In the genomic region with DNA sequence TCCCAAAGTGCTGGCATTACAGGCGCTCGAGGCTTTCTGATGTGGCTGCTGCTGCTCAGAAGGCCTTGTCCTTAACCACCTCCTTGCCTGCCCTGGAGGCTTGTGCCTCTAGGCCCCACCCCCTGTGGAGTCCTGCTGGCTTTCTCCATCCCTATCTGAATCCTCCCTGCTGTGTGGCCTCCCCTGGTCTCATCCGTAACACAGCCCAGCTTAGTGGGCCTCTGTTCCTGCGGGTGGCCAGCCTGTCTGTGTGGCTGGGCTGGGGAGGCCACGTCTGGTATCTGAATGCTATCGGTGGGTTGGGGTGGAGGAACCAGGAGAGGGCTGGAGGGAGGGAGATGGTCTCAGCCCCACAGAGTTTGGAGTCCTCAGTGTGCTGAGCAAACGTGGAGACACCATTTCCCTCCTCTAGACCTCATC, we compare ENCODE assay signal across 11 cellular contexts. TPM values are rescaled to one million over a fixed set of nuclear protein-coding genes. Genes with fewer than 3 reads are reported as not detected.
DNase-seq lines count a peak whose midpoint lies in the region; TF ChIP-seq lines count a peak whose summit lies in the region.
"Had no signal": no experiment of that assay in that cellular context is flagged by ENCODE, and none has a peak within 500 bp of the region (broad histone marks: within the 10 kb centered on the region; RNA-seq: fewer than 3 reads in every experiment).

No MANE protein-coding gene starts in this region.

- peak overlapping the region; percentile 92 for H3K23ac ChIP-seq in neuronal stem cell (ENCODE audit: low read depth, low read length, poor library complexity)

- H3K36me3 ChIP-seq in HUES48 (ENCODE audit: control insufficient read depth, insufficient read depth, low read length) (peaks cover 39% of the 10 kb centered on the region), neuronal stem cell (replicated peaks in 1 of 2; ENCODE audit: control insufficient read depth in 2 of 2, insufficient read depth in 2 of 2, low read length in 2 of 2) (peaks cover 44 to 57% of the 10 kb centered on the region in 2 donors)

- H3K27me3 ChIP-seq in HUES48 (ENCODE audit: control insufficient read depth, insufficient read depth, low read length): no peaks in the 10 kb centered on the region
- no peaks in the 10 kb centered on the region for H3K27me3 ChIP-seq in neuronal stem cell (ENCODE audit: control insufficient read depth in 3 of 3, insufficient read depth in 3 of 3, low read depth in 1 of 3, low read length in 3 of 3)
- H3K27me3 ChIP-seq: heart left ventricle had no signal

- TF ChIP-seq CTCF in nephron progenitor cell (IDR thresholded peaks at IDR 0.05): no peak

- no peak overlapping the region for H2BK5ac ChIP-seq in neuronal stem cell (ENCODE audit: low read length)

- no CpG with 5 or more reads among the region's 7 CpGs for WGBS in neuronal stem cell (ENCODE audit: extremely low coverage in 2 of 2, insufficient read length in 2 of 2, insufficient replicate concordance in 1 of 2), 2 donors

- peaks cover 34% of the 10 kb centered on the region for H3K4me1 Mint-ChIP-seq in activated naive CD4-positive, alpha-beta T cell treated with anti-CD3 and anti-CD28 coated beads, Interleukin-2, amount 50 U/mL, for 24 hours
- peaks cover 46% of the 10 kb centered on the region for H3K4me1 Mint-ChIP-seq in activated naive CD4-positive, alpha-beta T cell treated with anti-CD3 and anti-CD28 coated beads, Interleukin-2, amount 10 ng/mL, durations not matched to agents 7 days and 5 days
- H3K4me1 Mint-ChIP-seq in activated T-helper 2 cell treated with anti-CD3 and anti-CD28 coated beads, Interferon-gamma antibody, Interleukin-2, Interleukin-4, amounts not matched to agents 10 μg/mL and 5 μg/mL and 100 μg/mL, durations not matched to agents 14 hours and 24 hours and 36 hours (ENCODE audit: low read depth): peaks cover 18% of the 10 kb centered on the region
- H3K4me1 Mint-ChIP-seq in nephron progenitor cell: peaks cover 72% of the 10 kb centered on the region

- no peak overlapping the region for H3K9ac ChIP-seq in HUES48 (ENCODE audit: low read depth, low read length)
- peak overlapping the region; percentile 70 for H3K9ac ChIP-seq in neuronal stem cell (ENCODE audit: low read depth, low read length, poor library complexity)

- no peak overlapping the region for H2BK120ac ChIP-seq in neuronal stem cell (ENCODE audit: low read depth, low read length)

- H3K9me3 ChIP-seq in HUES48 (ENCODE audit: control insufficient read depth, insufficient read depth, low read length) (no peaks in the 10 kb centered on the region), neuronal stem cell (replicated peaks in 1 of 2; ENCODE audit: control insufficient read depth in 2 of 2, insufficient read depth in 1 of 2, low read depth in 1 of 2, low read length in 2 of 2) (no peaks in the 10 kb centered on the region)
- H3K9me3 ChIP-seq: heart left ventricle had no signal

- no peak overlapping the region for H2BK12ac ChIP-seq in neuronal stem cell (ENCODE audit: low read length)

- H4K91ac ChIP-seq in neuronal stem cell (ENCODE audit: low read depth, low read length, poor library complexity): no peak overlapping the region

- H2BK15ac ChIP-seq in neuronal stem cell (ENCODE audit: low read length): no peak overlapping the region

- CTCF ChIA-PET in activated naive CD4-positive, alpha-beta T cell treated with anti-CD3 and anti-CD28 coated beads, Interleukin-2, amount 10 ng/mL, durations not matched to agents 7 days and 5 days (lab: Charles Lee): interaction anchor here (1.0 kb wide), 1 partner anchor 89 kb away, joined by 3 read pairs; no protein-coding TSS in a partner anchor

- H3K9me3 Mint-ChIP-seq in activated naive CD4-positive, alpha-beta T cell treated with anti-CD3 and anti-CD28 coated beads, Interleukin-2, amount 50 U/mL, for 24 hours: no peaks in the 10 kb centered on the region
- no peaks in the 10 kb centered on the region for H3K9me3 Mint-ChIP-seq in activated naive CD4-positive, alpha-beta T cell treated with anti-CD3 and anti-CD28 coated beads, Interleukin-2, amount 10 ng/mL, durations not matched to agents 7 days and 5 days
- H3K9me3 Mint-ChIP-seq in activated T-helper 2 cell treated with anti-CD3 and anti-CD28 coated beads, Interferon-gamma antibody, Interleukin-2, Interleukin-4, amounts not matched to agents 10 μg/mL and 5 μg/mL and 100 μg/mL, durations not matched to agents 14 hours and 24 hours and 36 hours: no peaks in the 10 kb centered on the region
- no peaks in the 10 kb centered on the region for H3K9me3 Mint-ChIP-seq in nephron progenitor cell

- no peak overlapping the region for H2AFZ ChIP-seq in neuronal stem cell (ENCODE audit: low read length)

- no peaks in the 10 kb centered on the region for H3K27me3 Mint-ChIP-seq in activated naive CD4-positive, alpha-beta T cell treated with anti-CD3 and anti-CD28 coated beads, Interleukin-2, amount 50 U/mL, for 24 hours
- H3K27me3 Mint-ChIP-seq in activated naive CD4-positive, alpha-beta T cell treated with anti-CD3 and anti-CD28 coated beads, Interleukin-2, amount 10 ng/mL, durations not matched to agents 7 days and 5 days: no peaks in the 10 kb centered on the region
- H3K27me3 Mint-ChIP-seq in activated T-helper 2 cell treated with anti-CD3 and anti-CD28 coated beads, Interferon-gamma antibody, Interleukin-2, Interleukin-4, amounts not matched to agents 10 μg/mL and 5 μg/mL and 100 μg/mL, durations not matched to agents 14 hours and 24 hours and 36 hours (ENCODE audit: low read depth): no peaks in the 10 kb centered on the region
- peaks cover 3% of the 10 kb centered on the region for H3K27me3 Mint-ChIP-seq in nephron progenitor cell (ENCODE audit: low read depth, poor library complexity)

- H3K4me1 ChIP-seq in HUES48 (ENCODE audit: control insufficient read depth, insufficient read depth, low read length): peaks cover 41% of the 10 kb centered on the region
- H3K4me1 ChIP-seq in neuronal stem cell (ENCODE audit: control insufficient read depth in 2 of 2, insufficient read depth in 1 of 2, low read depth in 1 of 2, low read length in 2 of 2): peaks cover 28 to 35% of the 10 kb centered on the region in 2 donors

- H4K8ac ChIP-seq in neuronal stem cell (ENCODE audit: low read depth, low read length): no peak overlapping the region

- H3K79me1 ChIP-seq in neuronal stem cell (ENCODE audit: low read depth, low read length): peaks cover 26% of the 10 kb centered on the region

- H3K4ac ChIP-seq in neuronal stem cell (ENCODE audit: low read length): no peak overlapping the region

- no peak for DNase-seq in activated naive CD4-positive, alpha-beta T cell treated with anti-CD3 and anti-CD28 coated beads, Interleukin-2, amount 10 ng/mL, durations not matched to agents 7 days and 5 days
- DNase-seq in activated T-helper 2 cell treated with anti-CD3 and anti-CD28 coated beads, Interferon-gamma antibody, Interleukin-2, Interleukin-4, amounts not matched to agents 10 μg/mL and 5 μg/mL and 100 μg/mL, durations not matched to agents 14 hours and 24 hours and 36 hours (ENCODE audit: low spot score): no peak
- DNase-seq in neuronal stem cell (ENCODE audit: low spot score): no peak
- no peak for DNase-seq in GM19238 (ENCODE audit: insufficient read length, low spot score)
- no peak for DNase-seq in activated CD4-positive, alpha-beta T cell treated with anti-CD3 and anti-CD28 coated beads for 48 hours
- DNase-seq in nephron progenitor cell: no peak
- DNase-seq: NCI-H1436 treated with DMSO at 0.1 percent for 48 hours had no signal

- peaks cover 29% of the 10 kb centered on the region for H3K36me3 Mint-ChIP-seq in activated naive CD4-positive, alpha-beta T cell treated with anti-CD3 and anti-CD28 coated beads, Interleukin-2, amount 50 U/mL, for 24 hours
- H3K36me3 Mint-ChIP-seq in activated naive CD4-positive, alpha-beta T cell treated with anti-CD3 and anti-CD28 coated beads, Interleukin-2, amount 10 ng/mL, durations not matched to agents 7 days and 5 days: peaks cover 49% of the 10 kb centered on the region
- H3K36me3 Mint-ChIP-seq in activated T-helper 2 cell treated with anti-CD3 and anti-CD28 coated beads, Interferon-gamma antibody, Interleukin-2, Interleukin-4, amounts not matched to agents 10 μg/mL and 5 μg/mL and 100 μg/mL, durations not matched to agents 14 hours and 24 hours and 36 hours (ENCODE audit: low read depth): peaks cover 57% of the 10 kb centered on the region
- H3K36me3 Mint-ChIP-seq in nephron progenitor cell (ENCODE audit: low read depth): peaks cover 35% of the 10 kb centered on the region

- H3K27ac ChIP-seq in HUES48 (ENCODE audit: low read depth, low read length): peak overlapping the region; percentile 2
- peak overlapping the region; percentile 6 for H3K27ac ChIP-seq in neuronal stem cell (replicated peaks; ENCODE audit: low read length)
- H3K27ac ChIP-seq: heart left ventricle had no signal

- no peak overlapping the region for H3K14ac ChIP-seq in neuronal stem cell (ENCODE audit: low read length)

- H3K4me2 ChIP-seq in neuronal stem cell (ENCODE audit: insufficient read depth, low read length, poor library complexity, severe bottlenecking): no peak overlapping the region

- peak overlapping the region; percentile 71 for H3K18ac ChIP-seq in neuronal stem cell (ENCODE audit: low read length)

- H3K4me3 ChIP-seq in HUES48 (ENCODE audit: low read depth, low read length) (no peak overlapping the region), neuronal stem cell (ENCODE audit: low read length in 2 of 2) (no peak overlapping the region)
- H3K4me3 ChIP-seq: heart left ventricle had no signal

- intact Hi-C loops in activated T-helper 2 cell treated with anti-CD3 and anti-CD28 coated beads, Interferon-gamma antibody, Interleukin-2, Interleukin-4, amounts not matched to agents 10 μg/mL and 5 μg/mL and 100 μg/mL, durations not matched to agents 14 hours and 24 hours and 36 hours (cut with micrococcal nuclease): no loop called here

- peak overlapping the region; percentile 56 for H2AK5ac ChIP-seq in neuronal stem cell (ENCODE audit: low read depth, low read length)

- H3K4me3 Mint-ChIP-seq in activated naive CD4-positive, alpha-beta T cell treated with anti-CD3 and anti-CD28 coated beads, Interleukin-2, amount 50 U/mL, for 24 hours: peak overlapping the region; percentile 52
- no peak overlapping the region for H3K4me3 Mint-ChIP-seq in activated naive CD4-positive, alpha-beta T cell treated with anti-CD3 and anti-CD28 coated beads, Interleukin-2, amount 10 ng/mL, durations not matched to agents 7 days and 5 days
- no peak overlapping the region for H3K4me3 Mint-ChIP-seq in activated T-helper 2 cell treated with anti-CD3 and anti-CD28 coated beads, Interferon-gamma antibody, Interleukin-2, Interleukin-4, amounts not matched to agents 10 μg/mL and 5 μg/mL and 100 μg/mL, durations not matched to agents 14 hours and 24 hours and 36 hours (ENCODE audit: low read depth)
- no peak overlapping the region for H3K4me3 Mint-ChIP-seq in nephron progenitor cell

- H3K27ac Mint-ChIP-seq in activated naive CD4-positive, alpha-beta T cell treated with anti-CD3 and anti-CD28 coated beads, Interleukin-2, amount 50 U/mL, for 24 hours: peak overlapping the region; percentile 78
- no peak overlapping the region for H3K27ac Mint-ChIP-seq in activated naive CD4-positive, alpha-beta T cell treated with anti-CD3 and anti-CD28 coated beads, Interleukin-2, amount 10 ng/mL, durations not matched to agents 7 days and 5 days
- peak overlapping the region; percentile 7 for H3K27ac Mint-ChIP-seq in activated T-helper 2 cell treated with anti-CD3 and anti-CD28 coated beads, Interferon-gamma antibody, Interleukin-2, Interleukin-4, amounts not matched to agents 10 μg/mL and 5 μg/mL and 100 μg/mL, durations not matched to agents 14 hours and 24 hours and 36 hours
- no peak overlapping the region for H3K27ac Mint-ChIP-seq in nephron progenitor cell

RNA-seq across cellular contexts. Expression of a gene that starts 4.7 kb away (rescaled TPM):
- 2,206 and 2,207 TPM in 2 replicates for total RNA-seq in activated T-helper 2 cell treated with anti-CD3 and anti-CD28 coated beads, Interferon-gamma antibody, Interleukin-2, Interleukin-4, amounts not matched to agents 10 μg/mL and 5 μg/mL and 100 μg/mL, durations not matched to agents 14 hours and 24 hours and 36 hours
- 2,729 TPM for polyA plus RNA-seq in neuronal stem cell (2013, experiment 1 of 2)
- polyA plus RNA-seq in neuronal stem cell (2013, experiment 2 of 2): 2,534 TPM

RNA-seq across cellular contexts. Expression of a gene that starts 6.4 kb away (rescaled TPM):
- total RNA-seq in activated T-helper 2 cell treated with anti-CD3 and anti-CD28 coated beads, Interferon-gamma antibody, Interleukin-2, Interleukin-4, amounts not matched to agents 10 μg/mL and 5 μg/mL and 100 μg/mL, durations not matched to agents 14 hours and 24 hours and 36 hours: 7.9 and 10.5 TPM in 2 replicates
- 0.14 TPM for polyA plus RNA-seq in neuronal stem cell (2013, experiment 1 of 2)
- polyA plus RNA-seq in neuronal stem cell (2013, experiment 2 of 2): 0.14 TPM
- polyA plus RNA-seq: heart left ventricle had no signal

RNA-seq across cellular contexts. Expression of a gene that starts 13.8 kb away (rescaled TPM):
- not detected in 2 replicates for total RNA-seq in activated T-helper 2 cell treated with anti-CD3 and anti-CD28 coated beads, Interferon-gamma antibody, Interleukin-2, Interleukin-4, amounts not matched to agents 10 μg/mL and 5 μg/mL and 100 μg/mL, durations not matched to agents 14 hours and 24 hours and 36 hours
- 0.85 TPM for polyA plus RNA-seq in neuronal stem cell (2013, experiment 1 of 2)
- 0.46 TPM for polyA plus RNA-seq in neuronal stem cell (2013, experiment 2 of 2)
- total RNA-seq: heart left ventricle, left lobe of liver had no signal
- polyA plus RNA-seq: heart left ventricle had no signal

RNA-seq across cellular contexts. Expression of a gene that starts 17.1 kb away (rescaled TPM):
- 210 and 220 TPM in 2 replicates for total RNA-seq in activated T-helper 2 cell treated with anti-CD3 and anti-CD28 coated beads, Interferon-gamma antibody, Interleukin-2, Interleukin-4, amounts not matched to agents 10 μg/mL and 5 μg/mL and 100 μg/mL, durations not matched to agents 14 hours and 24 hours and 36 hours
- 344 TPM for polyA plus RNA-seq in neuronal stem cell (2013, experiment 1 of 2)
- polyA plus RNA-seq in neuronal stem cell (2013, experiment 2 of 2): 342 TPM

RNA-seq across cellular contexts. Expression of a gene that starts 20.2 kb away (rescaled TPM):
- 0.25 and 0.32 TPM in 2 replicates for total RNA-seq in activated T-helper 2 cell treated with anti-CD3 and anti-CD28 coated beads, Interferon-gamma antibody, Interleukin-2, Interleukin-4, amounts not matched to agents 10 μg/mL and 5 μg/mL and 100 μg/mL, durations not matched to agents 14 hours and 24 hours and 36 hours
- 1.1 TPM for polyA plus RNA-seq in neuronal stem cell (2013, experiment 1 of 2)
- polyA plus RNA-seq in neuronal stem cell (2013, experiment 2 of 2): 1.1 TPM
- total RNA-seq: left lobe of liver had no signal

Comparison
In these comparisons a context has a peak if more than half of its experiments do, and no peak if none do; other contexts are left out.
1. H3K27ac Mint-ChIP-seq: peak in activated naive CD4-positive, alpha-beta T cell treated with anti-CD3 and anti-CD28 coated beads, Interleukin-2, amount 50 U/mL, for 24 hours (single experiment) and activated T-helper 2 cell treated with anti-CD3 and anti-CD28 coated beads, Interferon-gamma antibody, Interleukin-2, Interleukin-4, amounts not matched to agents 10 μg/mL and 5 μg/mL and 100 μg/mL, durations not matched to agents 14 hours and 24 hours and 36 hours (single experiment); none in activated naive CD4-positive, alpha-beta T cell treated with anti-CD3 and anti-CD28 coated beads, Interleukin-2, amount 10 ng/mL, durations not matched to agents 7 days and 5 days (single experiment) and nephron progenitor cell (single experiment).